Comparison of ENCODE assay signal across 8 cellular contexts in genomic region chr4:7043521-7044414, GRCh38. TPM values are rescaled to one million over a fixed set of nuclear protein-coding genes. Genes with fewer than 3 reads are reported as not detected.
A peak's percentile ranks its signal among the peaks of the same experiment; 100 is the strongest.
DNase-seq lines count a peak whose midpoint lies in the region; ATAC-seq lines count a peak whose summit lies in the region.

No MANE protein-coding gene starts in this region.

- peak; percentile 42 for DNase-seq in NK-92 treated with Interleukin-12 subunit alpha and Interleukin-12 subunit beta, amount 100 ng/mL, for 24 hours (lab: John Stamatoyannopoulos, UW)
- no peak for DNase-seq in NK-92 (lab: John Stamatoyannopoulos, UW; ENCODE audit: unreplicated experiment)
- DNase-seq in SK-MEL-5 (ENCODE audit: low read depth, low spot score), result peak; percentile 23
- peak; percentile 61 for DNase-seq in activated naive CD4-positive, alpha-beta T cell treated with anti-CD3 and anti-CD28 coated beads, Interleukin-2, amount 50 U/mL, for 16 hours
- peak; percentile 58 for DNase-seq in left cardiac atrium
- DNase-seq in sciatic nerve (ENCODE audit: low spot score), result peak; percentile 71
- DNase-seq in GOT3 (lab: John Stamatoyannopoulos, UW), result no peak

- in situ Hi-C loops in SK-MEL-5 (cut with HindIII; ENCODE audit: low pct_unique_long_range_greater_than_20kb, low sequenced_read_pairs), result no loop called here

- intact Hi-C loops in left cardiac atrium (cut with DNase I) (loop anchor here in 1 of 2 donors (2.0 to 10.0 kb wide), 3 partner anchors 21 to 59 kb away; no protein-coding TSS in a partner anchor), sciatic nerve (cut with DNase I) (no loop called here)

- ATAC-seq in HG03045 (IDR thresholded peaks at IDR 0.05; ENCODE audit: unreplicated experiment) (peak; percentile 23), left cardiac atrium (peak in 1 of 2 donors; percentile 5), sciatic nerve (peak; percentile 1)

RNA-seq across cellular contexts. Expression of gene TADA2B, which starts 0.6 kb away (rescaled TPM):
- 9.3 and 9.6 TPM in 2 replicates for total RNA-seq in SK-MEL-5 (2014; rRNA removed; shearing (Covaris generic))
- polyA plus RNA-seq in SK-MEL-5 (2015; cell fraction: cytosol; rRNA removed), result 13.6 and 17.6 TPM in 2 replicates
- polyA plus RNA-seq in SK-MEL-5 (2015; cell fraction: nucleus; rRNA removed), result 3.8 and 4.0 TPM in 2 replicates
- total RNA-seq in left cardiac atrium, result 10 to 100 TPM; 23.2 to 30.7 TPM
- 14.8 TPM for total RNA-seq in sciatic nerve

RNA-seq across cellular contexts. Expression of gene GRPEL1, which starts 24.1 kb away (rescaled TPM):
- 69.6 and 70.6 TPM in 2 replicates for total RNA-seq in SK-MEL-5 (2014; rRNA removed; shearing (Covaris generic))
- 35.2 and 40.5 TPM in 2 replicates for polyA plus RNA-seq in SK-MEL-5 (2015; cell fraction: cytosol; rRNA removed)
- polyA plus RNA-seq in SK-MEL-5 (2015; cell fraction: nucleus; rRNA removed), result 11.1 and 15.6 TPM in 2 replicates
- 10 to 100 TPM; 35.6 to 46.1 TPM for total RNA-seq in left cardiac atrium
- total RNA-seq in sciatic nerve, result 20.6 TPM

Comparison
In these comparisons a context has a peak if more than half of its experiments do, and no peak if none do; other contexts are left out.
1. DNase-seq: peak in NK-92 treated with Interleukin-12 subunit alpha and Interleukin-12 subunit beta, amount 100 ng/mL, for 24 hours (single experiment), SK-MEL-5 (single experiment), activated naive CD4-positive, alpha-beta T cell treated with anti-CD3 and anti-CD28 coated beads, Interleukin-2, amount 50 U/mL, for 16 hours (single experiment), left cardiac atrium (single experiment) and sciatic nerve (single experiment); none in NK-92 (single experiment) and GOT3 (single experiment).